Comparison of ENCODE assay signal across 29 cellular contexts in the genomic region with DNA sequence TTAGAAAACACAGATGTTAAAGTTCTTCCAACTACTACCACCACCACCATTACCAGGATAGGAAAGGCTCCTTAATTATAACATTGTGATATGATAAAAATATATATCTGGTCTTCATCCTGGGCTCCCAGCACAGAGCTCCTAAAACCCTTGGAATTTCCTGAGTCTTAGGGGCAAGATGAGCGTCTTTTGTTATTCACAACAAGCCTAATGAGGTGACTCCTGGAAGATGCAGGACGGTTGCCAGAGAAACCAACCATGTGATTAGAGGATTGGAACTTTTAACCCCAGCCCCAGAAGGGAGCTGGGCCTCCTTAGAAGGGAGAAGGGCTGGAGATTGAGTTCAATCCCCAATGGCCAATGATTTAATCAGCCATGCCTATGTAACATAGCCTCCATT.
DNase-seq lines count a peak whose midpoint lies in the region; TF ChIP-seq lines count a peak whose summit lies in the region.
"Had no signal": no experiment of that assay in that cellular context is flagged by ENCODE, and none has a peak within 500 bp of the region (broad histone marks: within the 10 kb centered on the region; RNA-seq: fewer than 3 reads in every experiment).

No MANE protein-coding gene starts in this region.

- H3K79me1 ChIP-seq in H9 (ENCODE audit: insufficient read depth, low read depth, low read length, poor library complexity, severe bottlenecking) = no peaks in the 10 kb centered on the region

- no peak overlapping the region for H2BK5ac ChIP-seq in H9 (ENCODE audit: insufficient read length, low read length)

- peaks cover 9% of the 10 kb centered on the region; the same call in 1 of the 2 replicates for H3K4me1 ChIP-seq in H9 (ENCODE audit: insufficient read depth, low read length)
- H3K4me1 ChIP-seq in adipocyte (ENCODE audit: control insufficient read depth, insufficient read depth, low read length) = peaks cover 20% of the 10 kb centered on the region

- no peak overlapping the region for H3K18ac ChIP-seq in H9 (ENCODE audit: insufficient read length, low read depth, low read length)

- no peaks in the 10 kb centered on the region for H3K79me2 ChIP-seq in H9 (ENCODE audit: insufficient read depth, low read length)

- H3K23me2 ChIP-seq in H9 (ENCODE audit: insufficient read length, low read depth, low read length, poor library complexity, severe bottlenecking) = peaks cover 3% of the 10 kb centered on the region

- H2BK20ac ChIP-seq in H9 (ENCODE audit: low read depth, low read length, poor library complexity, severe bottlenecking) = no peak overlapping the region

- no peak overlapping the region for H2BK12ac ChIP-seq in H9 (ENCODE audit: insufficient read length, low read depth, low read length)

- H2BK15ac ChIP-seq in H9 (ENCODE audit: low read depth, low read length) = no peak overlapping the region

- no peak overlapping the region for H2AFZ ChIP-seq in H9 (ENCODE audit: low read length)

- H3K9ac ChIP-seq in H9 (ENCODE audit: extremely low read depth, insufficient read length, low read length) (no peak overlapping the region), adipocyte (ENCODE audit: low read length) (no peak overlapping the region)

- H3K9me3 ChIP-seq in H9 (ENCODE audit: control insufficient read depth, low read depth, low read length) (no peaks in the 10 kb centered on the region), adipocyte (ENCODE audit: control insufficient read depth, low read length) (no peaks in the 10 kb centered on the region)
- H3K9me3 ChIP-seq: gastroesophageal sphincter, right atrium auricular region, tibial artery had no signal

- TF ChIP-seq CTCF in H9 (conservative IDR thresholded peaks at IDR 0.05) (no peak), retinal pigment epithelial cell (conservative IDR thresholded peaks at IDR 0.05; ENCODE audit: low read depth, low read length) (no peak)

- no peak overlapping the region for H4K8ac ChIP-seq in H9 (replicated peaks; ENCODE audit: insufficient read length, low read depth, low read length)

- H3K4ac ChIP-seq in H9 (ENCODE audit: low read depth, low read length) = no peak overlapping the region

- no peak overlapping the region for H4K5ac ChIP-seq in H9 (ENCODE audit: insufficient read length, low read depth, low read length)

- no peak overlapping the region for H2BK120ac ChIP-seq in H9 (ENCODE audit: low read depth, low read length, poor library complexity, severe bottlenecking)

- peak overlapping the region; percentile 3 to 91 (median 51); a peak in 6 of 7 replicates for H3K27ac Mint-ChIP-seq in H9
- H3K27ac Mint-ChIP-seq: activated naive CD4-positive, alpha-beta T cell treated with anti-CD3 and anti-CD28 coated beads for 36 hours; activated T-cell treated with anti-CD3 and anti-CD28 coated beads, Interleukin-2, amount 50 U/mL, for 72 hours; memory B cell had no signal

- H3K36me3 Mint-ChIP-seq in H9 (ENCODE audit: insufficient read depth in 1 of 3, low read depth in 3 of 3) = peaks cover 0 to 9% (median 6%) of the 10 kb centered on the region in 3 experiments; a peak in 2 of 7 replicates
- H3K36me3 Mint-ChIP-seq: memory B cell had no signal

- peak; percentile 74 for DNase-seq in H9
- peak; percentile 24 for DNase-seq in adipocyte (ENCODE audit: low read depth)
- peak; percentile 90 for DNase-seq in iPS DF 19.7 (ENCODE audit: low read depth, low spot score)
- DNase-seq in retinal pigment epithelial cell (ENCODE audit: low read depth) = peak; percentile 64
- no peak for DNase-seq in activated CD4-positive, alpha-beta T cell treated with anti-CD3 and anti-CD28 coated beads for 4 hours
- no peak for DNase-seq in NCI-H187 treated with DMSO at 0.1 percent for 48 hours (lab: John Stamatoyannopoulos, UW)
- DNase-seq in kidney glomerular epithelial cell (lab: John Stamatoyannopoulos, UW) = no peak
- DNase-seq: activated CD4-positive, alpha-beta T cell treated with anti-CD3 and anti-CD28 coated beads for 1 hour; activated naive CD4-positive, alpha-beta T cell treated with anti-CD3 and anti-CD28 coated beads for 36 hours; activated T-cell treated with anti-CD3 and anti-CD28 coated beads, Interleukin-2, amount 50 U/mL, for 72 hours; aorta; effector CD4-positive, alpha-beta T cell; erythroblast; hypothalamus; Kasumi-1; left cardiac atrium; NCI-H1092; NCI-H1930; NCI-H345; NCI-H82; occipital lobe; OCI-M1; stimulated activated CD4-positive, alpha-beta T cell treated with anti-CD3 and anti-CD28 coated beads, Interleukin-12 subunit alpha, Interleukin-12 subunit beta, amount 100 ng/mL, for 4 hours; stimulated activated CD4-positive, alpha-beta T cell treated with anti-CD3 and anti-CD28 coated beads, Interleukin-4, amount 100 ng/mL, for 4 hours; stimulated activated naive CD8-positive, alpha-beta T cell treated with anti-CD3 and anti-CD28 coated beads, Interleukin-15, Interleukin-2, amounts not matched to agents 100 U/mL and 50 U/mL, for 24 hours; tibial artery had no signal

- H2AK5ac ChIP-seq in H9 (ENCODE audit: insufficient read length, low read length) = no peak overlapping the region

- no peak overlapping the region for H3K4me2 ChIP-seq in H9 (ENCODE audit: insufficient read depth, insufficient read length, low read length)

- no peaks in the 10 kb centered on the region for H3K36me3 ChIP-seq in adipocyte (ENCODE audit: control insufficient read depth, insufficient read depth, low read length, severe bottlenecking)
- H3K36me3 ChIP-seq: gastroesophageal sphincter, right atrium auricular region, tibial artery had no signal

- peaks cover 31 to 34% of the 10 kb centered on the region in 2 experiments for H3K4me1 Mint-ChIP-seq in H9

- H3K14ac ChIP-seq in H9 (ENCODE audit: insufficient read depth, low read length) = no peak overlapping the region

- no peak overlapping the region for H3K23ac ChIP-seq in H9 (ENCODE audit: insufficient read length, low read depth, low read length)

- H3K27me3 Mint-ChIP-seq in H9 (ENCODE audit: low read depth) = peaks cover 6% of the 10 kb centered on the region

- H3K27me3 ChIP-seq in H9 (ENCODE audit: insufficient read depth, low read length) = no peaks in the 10 kb centered on the region
- no peaks in the 10 kb centered on the region for H3K27me3 ChIP-seq in adipocyte (replicated peaks; ENCODE audit: control insufficient read depth, insufficient read depth, low read length)
- H3K27me3 ChIP-seq: gastroesophageal sphincter, right atrium auricular region, tibial artery had no signal

- WGBS in H9 (ENCODE audit: extremely low coverage, insufficient read length, low lambda C conversion rate) = no CpG with 5 or more reads among the region's 2 CpGs

- H3T11ph ChIP-seq in H9 (ENCODE audit: low read length) = no peak overlapping the region

- H4K20me1 ChIP-seq in H9 (ENCODE audit: control insufficient read depth, insufficient read depth, insufficient read length) = no peaks in the 10 kb centered on the region

- H3K9me3 Mint-ChIP-seq in H9 = peaks cover 0 to 3% of the 10 kb centered on the region in 2 experiments; a peak in 3 of 5 replicates
- H3K9me3 Mint-ChIP-seq: activated naive CD4-positive, alpha-beta T cell treated with anti-CD3 and anti-CD28 coated beads for 36 hours; activated T-cell treated with anti-CD3 and anti-CD28 coated beads, Interleukin-2, amount 50 U/mL, for 72 hours; memory B cell had no signal

- H3K4me3 ChIP-seq in adipocyte (ENCODE audit: low read length) (no peak overlapping the region), retinal pigment epithelial cell (ENCODE audit: low read length) (no peak overlapping the region)
- H3K4me3 ChIP-seq: gastroesophageal sphincter, right atrium auricular region, tibial artery had no signal

- peak overlapping the region in 1 of 2 experiments; percentile 9; a peak in 2 of 5 replicates for H3K4me3 Mint-ChIP-seq in H9
- H3K4me3 Mint-ChIP-seq: activated naive CD4-positive, alpha-beta T cell treated with anti-CD3 and anti-CD28 coated beads for 36 hours; activated T-cell treated with anti-CD3 and anti-CD28 coated beads, Interleukin-2, amount 50 U/mL, for 72 hours; memory B cell had no signal

- no peak overlapping the region for H3K56ac ChIP-seq in H9 (ENCODE audit: insufficient read length, low read depth, low read length)

- H3K27ac ChIP-seq in H9 (ENCODE audit: insufficient read length, low read depth, low read length) = no peak overlapping the region
- H3K27ac ChIP-seq: gastroesophageal sphincter, right atrium auricular region had no signal

- no peak overlapping the region for H4K91ac ChIP-seq in H9 (ENCODE audit: insufficient read length, low read depth, low read length)

Comparison
In these comparisons a context has a peak if more than half of its experiments do, and no peak if none do; other contexts are left out.
1. DNase-seq: peak in H9 (single experiment), adipocyte (single experiment), iPS DF 19.7 (single experiment) and retinal pigment epithelial cell (single experiment); none in activated CD4-positive, alpha-beta T cell treated with anti-CD3 and anti-CD28 coated beads for 4 hours (0 of 2), NCI-H187 treated with DMSO at 0.1 percent for 48 hours (single experiment) and kidney glomerular epithelial cell (single experiment).